In genomic region chr9:94168203-94169000, GRCh38 we compare ENCODE assay signal across 8 cellular contexts.
A peak's percentile ranks its signal among the peaks of the same experiment; 100 is the strongest.
DNase-seq lines count a peak whose midpoint lies in the region; ATAC-seq and TF ChIP-seq lines count a peak whose summit lies in the region.

No MANE protein-coding gene starts in this region.

- H3K9ac ChIP-seq in BLaER1 (peak overlapping the region; percentile 93), Karpas-422 (ENCODE audit: low read length) (peak overlapping the region; percentile 93), neural cell (ENCODE audit: low read length) (no peak overlapping the region)

- no peak for ATAC-seq in HG02610 (IDR thresholded peaks at IDR 0.05; ENCODE audit: unreplicated experiment)
- ATAC-seq in HG03045 (IDR thresholded peaks at IDR 0.05; ENCODE audit: unreplicated experiment): no peak
- no peak for ATAC-seq in GM18502 (IDR thresholded peaks at IDR 0.05; ENCODE audit: poor library complexity, unreplicated experiment)

- H3K9me3 ChIP-seq in BLaER1: no peaks in the 10 kb centered on the region
- no peaks in the 10 kb centered on the region for H3K9me3 ChIP-seq in Karpas-422 (ENCODE audit: low read length)
- H3K9me3 ChIP-seq in neural cell (ENCODE audit: low read length): no peaks in the 10 kb centered on the region

- H3K4me1 ChIP-seq in BLaER1 (peaks cover 71% of the 10 kb centered on the region), Karpas-422 (ENCODE audit: low read length) (peaks cover 66% of the 10 kb centered on the region)

- H2AFZ ChIP-seq in Karpas-422 (ENCODE audit: low read length) (no peak overlapping the region), neural cell (ENCODE audit: low read depth, low read length) (no peak overlapping the region)

- H3F3A ChIP-seq in neural cell (ENCODE audit: insufficient read depth, low read length, poor library complexity, severe bottlenecking): no peaks in the 10 kb centered on the region

- TF ChIP-seq CTCF in coronary artery (IDR thresholded peaks at IDR 0.05) (no peak), neural cell (IDR thresholded peaks at IDR 0.05; ENCODE audit: poor library complexity, severe bottlenecking) (no peak)

- H3K36me3 ChIP-seq in BLaER1 (peaks cover 21% of the 10 kb centered on the region), Karpas-422 (ENCODE audit: insufficient read depth, low read length) (peaks cover 30% of the 10 kb centered on the region; the same call in 1 of the 2 replicates), neural cell (ENCODE audit: insufficient read depth, low read length) (no peaks in the 10 kb centered on the region)

- peaks cover 65% of the 10 kb centered on the region for H4K20me1 ChIP-seq in BLaER1
- H4K20me1 ChIP-seq in Karpas-422 (ENCODE audit: insufficient read depth, low read depth, low read length): peaks cover 51% of the 10 kb centered on the region
- H4K20me1 ChIP-seq in neural cell (ENCODE audit: insufficient read depth): peaks cover 3% of the 10 kb centered on the region

- no peak for TF ChIP-seq EP300 in neural cell (conservative IDR thresholded peaks at IDR 0.05; ENCODE audit: poor library complexity, severe bottlenecking)

- H3K27me3 ChIP-seq in BLaER1 (no peaks in the 10 kb centered on the region), Karpas-422 (ENCODE audit: low read length) (no peaks in the 10 kb centered on the region), neural cell (ENCODE audit: insufficient read depth, low read depth, low read length) (no peaks in the 10 kb centered on the region)

- TF ChIP-seq RAD21 in neural cell (conservative IDR thresholded peaks at IDR 0.05): no peak

- H3K79me2 ChIP-seq in Karpas-422 (ENCODE audit: low read length) (peaks cover 66% of the 10 kb centered on the region), neural cell (replicated peaks; ENCODE audit: insufficient read depth, low read length) (peaks cover 65% of the 10 kb centered on the region)

- H3K4me2 ChIP-seq in BLaER1: peak overlapping the region; percentile 85
- H3K4me2 ChIP-seq in Karpas-422 (ENCODE audit: low read depth, low read length, poor library complexity, severe bottlenecking): peak overlapping the region; percentile 81
- peak overlapping the region; percentile 81 for H3K4me2 ChIP-seq in neural cell (ENCODE audit: low read length)

- H3K4me3 ChIP-seq in BLaER1 (peak overlapping the region; percentile 81), Karpas-422 (ENCODE audit: low read length) (peak overlapping the region; percentile 99), coronary artery (peak overlapping the region; percentile 96), neural cell (ENCODE audit: low read length) (peak overlapping the region; percentile 95)

- DNase-seq in Karpas-422 (no peak), coronary artery (ENCODE audit: low spot score) (no peak), NCI-H345 treated with DMSO at 0.1 percent for 48 hours (lab: John Stamatoyannopoulos, UW; ENCODE audit: unreplicated experiment) (no peak)

- no peaks in the 10 kb centered on the region for H3K9me2 ChIP-seq in Karpas-422 (replicated peaks; ENCODE audit: insufficient read depth, low read length)
- no peaks in the 10 kb centered on the region for H3K9me2 ChIP-seq in neural cell (ENCODE audit: insufficient read depth, low read length)

- H3K27ac ChIP-seq in BLaER1: peak overlapping the region; percentile 99; the same call in 1 of the 2 replicates
- H3K27ac ChIP-seq in Karpas-422 (ENCODE audit: low read length): peak overlapping the region; percentile 85
- H3K27ac ChIP-seq in coronary artery: peak overlapping the region; percentile 61 to 100
- H3K27ac ChIP-seq in neural cell (ENCODE audit: low read length): no peak overlapping the region

TF ChIP-seq in neural cell, 6 proteins besides CTCF, POLR2A, EP300 and RAD21:
- TF ChIP-seq EZH2 (IDR thresholded peaks at IDR 0.05; ENCODE audit: borderline replicate concordance, insufficient read depth, low read length, poor library complexity, severe bottlenecking) (no peak), POLR2AphosphoS5 (IDR thresholded peaks at IDR 0.05) (no peak), SMC3 (conservative IDR thresholded peaks at IDR 0.05; ENCODE audit: poor library complexity) (no peak), REST (IDR thresholded peaks at IDR 0.05; ENCODE audit: borderline replicate concordance) (no peak), TAF1 (IDR thresholded peaks at IDR 0.05; ENCODE audit: low read depth) (no peak), MXI1 (conservative IDR thresholded peaks at IDR 0.05; ENCODE audit: poor library complexity, severe bottlenecking) (no peak)
